Comparison of ENCODE assay signal across 28 cellular contexts in genomic region chr13:36767276-36767675, GRCh38.
"Had no signal": no experiment of that assay in that cellular context is flagged by ENCODE, and none has a peak within 500 bp of the region (broad histone marks: within the 10 kb centered on the region; RNA-seq: fewer than 3 reads in every experiment).

No MANE protein-coding gene starts in this region.

- H3K4me3 ChIP-seq: neural progenitor cell, ovary, psoas muscle, right lobe of liver, sigmoid colon, stomach, thoracic aorta, thyroid gland, transverse colon, upper lobe of right lung, uterus had no signal

- ATAC-seq: natural killer cell; psoas muscle; right cardiac atrium; right lobe of liver; stimulated activated effector memory CD8-positive, alpha-beta T cell treated with anti-CD3 and anti-CD28 coated beads, Interleukin-12 subunit alpha, Interleukin-12 subunit beta, amount 100 ng/mL, for 72 hours; stimulated activated naive B cell treated with anti-CD40 and anti-IgM and Interleukin-4, amounts not matched to agents 10 μg/mL and 1 μg/mL and 100 μg/mL, for 72 hours; upper lobe of right lung had no signal

- H3K27ac ChIP-seq: neural progenitor cell, ovary, parathyroid adenoma, psoas muscle, right lobe of liver, sigmoid colon, stomach, thoracic aorta, thyroid gland, transverse colon, upper lobe of right lung, uterus had no signal

- H3K79me2 ChIP-seq: parathyroid adenoma had no signal

- H2AFZ ChIP-seq: neural progenitor cell, parathyroid adenoma had no signal

- H3K36me3 ChIP-seq: neural progenitor cell, ovary, right lobe of liver, sigmoid colon, stomach, thoracic aorta, thyroid gland, transverse colon, upper lobe of right lung, uterus had no signal

- H3K4me1 Mint-ChIP-seq: natural killer cell; neural progenitor cell; stimulated activated effector memory CD8-positive, alpha-beta T cell treated with anti-CD3 and anti-CD28 coated beads, Interleukin-12 subunit alpha, Interleukin-12 subunit beta, amount 100 ng/mL, for 72 hours had no signal

- H3K4me3 Mint-ChIP-seq: natural killer cell; nephron; neural progenitor cell; stimulated activated effector memory CD8-positive, alpha-beta T cell treated with anti-CD3 and anti-CD28 coated beads, Interleukin-12 subunit alpha, Interleukin-12 subunit beta, amount 100 ng/mL, for 72 hours; stimulated activated naive B cell treated with anti-CD40 and anti-IgM and Interleukin-4, amounts not matched to agents 10 μg/mL and 1 μg/mL and 100 μg/mL, for 72 hours; stimulated activated naive CD8-positive, alpha-beta T cell treated with anti-CD3 and anti-CD28 coated beads, Interleukin-15, Interleukin-2, amounts not matched to agents 100 ng/mL and 50 ng/mL, for 24 hours; type B pancreatic cell had no signal

- H3K27me3 ChIP-seq: neural progenitor cell, ovary, right lobe of liver, sigmoid colon, stomach, thyroid gland, transverse colon, upper lobe of right lung, uterus had no signal

- H3K36me3 Mint-ChIP-seq: stimulated activated effector memory CD8-positive, alpha-beta T cell treated with anti-CD3 and anti-CD28 coated beads, Interleukin-12 subunit alpha, Interleukin-12 subunit beta, amount 100 ng/mL, for 72 hours had no signal

- FAIRE-seq: small intestine had no signal

- H3K4me2 ChIP-seq: neural progenitor cell had no signal

- H3K4me1 ChIP-seq: neural progenitor cell, parathyroid adenoma, psoas muscle, right lobe of liver, sigmoid colon, stomach, thyroid gland, transverse colon, upper lobe of right lung, uterus had no signal

- H3K27ac Mint-ChIP-seq: natural killer cell; nephron; neural progenitor cell; progenitor cell of endocrine pancreas; stimulated activated effector memory CD8-positive, alpha-beta T cell treated with anti-CD3 and anti-CD28 coated beads, Interleukin-12 subunit alpha, Interleukin-12 subunit beta, amount 100 ng/mL, for 72 hours; stimulated activated naive B cell treated with anti-CD40 and anti-IgM and Interleukin-4, amounts not matched to agents 10 μg/mL and 1 μg/mL and 100 μg/mL, for 72 hours; stimulated activated naive CD8-positive, alpha-beta T cell treated with anti-CD3 and anti-CD28 coated beads, Interleukin-15, Interleukin-2, amounts not matched to agents 100 ng/mL and 50 ng/mL, for 24 hours; type B pancreatic cell had no signal

- DNase-seq: natural killer cell; occipital lobe; ovary; posterior cingulate gyrus; psoas muscle; right cardiac atrium; right lobe of liver; sigmoid colon; small intestine; stimulated activated CD4-positive, alpha-beta T cell treated with anti-CD3 and anti-CD28 coated beads, Interleukin-15, amount 100 ng/mL, for 24 hours; stimulated activated CD4-positive, alpha-beta T cell treated with anti-CD3 and anti-CD28 coated beads, Interleukin-2, amount 100 ng/mL, for 24 hours; stimulated activated CD4-positive, alpha-beta T cell treated with anti-CD3 and anti-CD28 coated beads, Interleukin-2, amount 100 ng/mL, for 48 hours; stimulated activated CD4-positive, alpha-beta T cell treated with anti-CD3 and anti-CD28 coated beads, Interleukin-4, amount 100 ng/mL, for 24 hours; stimulated activated naive B cell treated with anti-CD40 and anti-IgM and Interleukin-4, amounts not matched to agents 10 μg/mL and 1 μg/mL and 100 μg/mL, for 72 hours; stimulated activated naive CD4-positive, alpha-beta T cell treated with Interleukin-2 at 50 U/mL for 16 hours; stomach; thyroid gland; transverse colon; upper lobe of right lung; uterus had no signal

- H3K27me3 Mint-ChIP-seq: progenitor cell of endocrine pancreas, type B pancreatic cell had no signal

- H3K9me3 ChIP-seq: ovary, psoas muscle, right lobe of liver, thoracic aorta, thyroid gland, transverse colon, upper lobe of right lung, uterus had no signal

- H3K9ac ChIP-seq: neural progenitor cell, parathyroid adenoma had no signal
